Comparison of ENCODE assay signal across 1 cellular context in genomic region chr5:173486355-173486754, GRCh38.
TF ChIP-seq lines count a peak whose summit lies in the region.

No MANE protein-coding gene starts in this region.

TF ChIP-seq in GM23338, 12 proteins besides CTCF, POLR2A, EP300 and RAD21 (continued from another document):
- no peak for TF ChIP-seq ZNF462 (CRISPR knock-in tag; IDR thresholded peaks at IDR 0.05)
- TF ChIP-seq EZH2 (IDR thresholded peaks at IDR 0.05; ENCODE audit: low read depth, unreplicated experiment) = no peak
- TF ChIP-seq CREB1 (CRISPR knock-in tag; IDR thresholded peaks at IDR 0.05; ENCODE audit: low read depth) = no peak
